In the genomic region with DNA sequence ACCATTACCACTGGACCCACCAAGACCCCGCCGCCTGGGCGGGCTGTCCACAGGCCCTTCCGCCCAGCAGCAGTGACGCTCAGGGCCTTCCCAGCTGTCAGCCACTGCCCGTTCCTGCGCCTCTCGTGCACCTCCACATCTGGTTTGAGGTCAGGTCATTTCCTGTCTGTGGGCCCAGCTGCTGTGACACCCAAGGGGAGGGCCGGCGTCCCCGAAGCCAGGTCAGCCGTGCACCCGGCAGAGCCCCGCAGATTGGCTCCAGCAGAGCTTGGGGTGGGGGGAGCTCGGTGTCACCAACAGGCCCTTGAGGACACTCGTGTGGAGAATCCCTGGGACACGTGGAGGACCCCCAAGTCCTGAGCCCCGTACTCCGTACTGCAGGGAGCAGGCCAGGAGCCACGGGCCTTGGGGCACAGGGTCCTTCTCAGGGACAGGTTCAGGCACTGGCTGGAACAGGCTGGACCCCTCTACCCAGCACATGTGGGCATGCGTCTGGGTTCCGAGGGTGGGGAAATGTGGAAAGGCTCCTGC, we compare ENCODE assay signal across 2 cellular contexts.
TF ChIP-seq lines count a peak whose summit lies in the region.

No MANE protein-coding gene starts in this region.

TF ChIP-seq in IMR-90, 13 proteins besides CTCF, POLR2A, EP300 and RAD21:
- no peak for TF ChIP-seq FOS (IDR thresholded peaks at IDR 0.05; ENCODE audit: low read depth, low read length)
- no peak for TF ChIP-seq SMC3 (IDR thresholded peaks at IDR 0.05; ENCODE audit: low read depth, low read length)
- no peak for TF ChIP-seq NFE2L2 (IDR thresholded peaks at IDR 0.05; ENCODE audit: low read depth, low read length)
- TF ChIP-seq MXI1 (IDR thresholded peaks at IDR 0.05; ENCODE audit: borderline replicate concordance, low read depth, low read length): no peak
- TF ChIP-seq RFX5 (IDR thresholded peaks at IDR 0.05; ENCODE audit: low read depth, low read length): no peak
- TF ChIP-seq CEBPB (IDR thresholded peaks at IDR 0.05; ENCODE audit: low read depth, low read length): no peak
- TF ChIP-seq, protein P1, sequence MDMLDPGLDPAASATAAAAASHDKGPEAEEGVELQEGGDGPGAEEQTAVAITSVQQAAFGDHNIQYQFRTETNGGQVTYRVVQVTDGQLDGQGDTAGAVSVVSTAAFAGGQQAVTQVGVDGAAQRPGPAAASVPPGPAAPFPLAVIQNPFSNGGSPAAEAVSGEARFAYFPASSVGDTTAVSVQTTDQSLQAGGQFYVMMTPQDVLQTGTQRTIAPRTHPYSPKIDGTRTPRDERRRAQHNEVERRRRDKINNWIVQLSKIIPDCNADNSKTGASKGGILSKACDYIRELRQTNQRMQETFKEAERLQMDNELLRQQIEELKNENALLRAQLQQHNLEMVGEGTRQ (IDR thresholded peaks at IDR 0.05; ENCODE audit: low read depth, low read length): no peak
- TF ChIP-seq RCOR1 (IDR thresholded peaks at IDR 0.05; ENCODE audit: insufficient replicate concordance, low read length): no peak
- TF ChIP-seq CHD1 (IDR thresholded peaks at IDR 0.05; ENCODE audit: low read depth, low read length): no peak
- TF ChIP-seq, protein P2, sequence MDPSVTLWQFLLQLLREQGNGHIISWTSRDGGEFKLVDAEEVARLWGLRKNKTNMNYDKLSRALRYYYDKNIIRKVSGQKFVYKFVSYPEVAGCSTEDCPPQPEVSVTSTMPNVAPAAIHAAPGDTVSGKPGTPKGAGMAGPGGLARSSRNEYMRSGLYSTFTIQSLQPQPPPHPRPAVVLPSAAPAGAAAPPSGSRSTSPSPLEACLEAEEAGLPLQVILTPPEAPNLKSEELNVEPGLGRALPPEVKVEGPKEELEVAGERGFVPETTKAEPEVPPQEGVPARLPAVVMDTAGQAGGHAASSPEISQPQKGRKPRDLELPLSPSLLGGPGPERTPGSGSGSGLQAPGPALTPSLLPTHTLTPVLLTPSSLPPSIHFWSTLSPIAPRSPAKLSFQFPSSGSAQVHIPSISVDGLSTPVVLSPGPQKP (IDR thresholded peaks at IDR 0.05; ENCODE audit: borderline replicate concordance, low read depth, low read length): no peak

TF ChIP-seq in H1, 55 proteins besides CTCF, POLR2A, EP300 and RAD21:
- TF ChIP-seq TAF1 (IDR thresholded peaks at IDR 0.05; ENCODE audit: low read depth, low read length): no peak
- 0 out of 2 replicates have a peak, but pooled peaks have one; percentile 22 for TF ChIP-seq POLR2AphosphoS5 (IDR thresholded peaks at IDR 0.05; ENCODE audit: low read depth, low read length)
